1 cellular context compared by ENCODE assay signal in genomic region chr14:88326352-88327103, GRCh38.
TF ChIP-seq lines count a peak whose summit lies in the region.

No MANE protein-coding gene starts in this region.

TF ChIP-seq in HEK293, 187 proteins besides CTCF, POLR2A, EP300 and RAD21 (continued from another document):
- TF ChIP-seq ZNF239 (tag by site-specific recombination; IDR thresholded peaks at IDR 0.05) (no peak), ZNF571 (tag by site-specific recombination; IDR thresholded peaks at IDR 0.05) (no peak), ZNF24 (tag by site-specific recombination; IDR thresholded peaks at IDR 0.05) (no peak), ZSCAN5A (tag by site-specific recombination; IDR thresholded peaks at IDR 0.05) (no peak), ZIC2 (tag by site-specific recombination; IDR thresholded peaks at IDR 0.05) (peak; percentile 51), ZEB2 (tag by site-specific recombination; IDR thresholded peaks at IDR 0.05) (no peak), MYNN (tag by site-specific recombination; IDR thresholded peaks at IDR 0.05; ENCODE audit: borderline replicate concordance) (no peak), EGR2 (tag by site-specific recombination; IDR thresholded peaks at IDR 0.05; ENCODE audit: low read depth) (no peak), ZNF132 (tag by site-specific recombination; IDR thresholded peaks at IDR 0.05; ENCODE audit: borderline replicate concordance) (no peak)
